ENCODE assay signal across 8 cellular contexts in the genomic region with DNA sequence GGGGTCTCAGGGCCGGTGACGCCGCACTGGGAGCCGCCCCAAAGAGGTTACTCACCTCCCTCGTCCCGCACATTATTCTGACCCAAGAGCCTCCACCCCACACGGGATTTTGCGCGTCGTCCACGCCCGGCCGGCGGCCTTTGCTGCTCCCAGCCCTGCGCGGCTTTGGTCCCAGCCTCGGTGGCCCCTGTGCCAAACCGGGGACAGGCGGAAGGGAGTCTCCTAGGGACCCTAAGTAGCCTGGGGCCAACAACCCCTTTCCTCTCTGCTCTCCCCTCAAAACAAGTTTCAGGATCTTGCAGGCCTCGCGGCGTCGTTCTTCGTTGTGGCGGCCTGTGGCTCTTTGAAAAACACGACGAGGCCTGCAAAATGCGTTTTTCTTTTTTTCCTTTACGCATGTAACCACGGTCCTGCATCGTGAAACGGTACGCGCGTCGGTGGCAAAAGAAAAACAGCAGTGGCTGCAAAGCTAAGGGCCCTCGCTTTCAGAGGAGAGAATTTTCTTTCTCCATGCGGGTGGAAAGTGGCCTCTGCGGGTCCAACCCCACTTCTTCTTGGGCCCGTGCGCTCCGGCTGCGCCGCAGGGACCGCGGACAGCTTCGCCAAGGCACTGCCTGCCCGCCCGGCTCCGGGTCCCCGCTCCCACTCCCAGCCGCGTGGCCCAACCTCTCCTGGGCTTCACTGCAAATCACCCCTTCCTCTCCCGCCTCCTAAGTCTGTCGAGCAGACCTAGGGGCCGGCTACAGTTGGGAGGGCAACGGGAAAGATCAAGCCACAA. TPM values are rescaled to one million over a fixed set of nuclear protein-coding genes. Genes with fewer than 3 reads are reported as not detected.
DNase-seq lines count a peak whose midpoint lies in the region; ATAC-seq and TF ChIP-seq lines count a peak whose summit lies in the region.

No MANE protein-coding gene starts in this region.

- H3K9me3 ChIP-seq in Loucy (ENCODE audit: insufficient read depth, low read depth, low read length), result no peaks in the 10 kb centered on the region
- no peaks in the 10 kb centered on the region for H3K9me3 ChIP-seq in ectodermal cell (ENCODE audit: control insufficient read depth, low read length)
- no peaks in the 10 kb centered on the region for H3K9me3 ChIP-seq in neutrophil

- H3K9me2 ChIP-seq in Loucy (replicated peaks; ENCODE audit: low read depth, low read length), result no peaks in the 10 kb centered on the region

- H3K4me3 ChIP-seq in GM08714 (ENCODE audit: low read length) (peak overlapping the region; percentile 23; the same call in 1 of the 2 replicates), Loucy (ENCODE audit: low read length, poor library complexity, severe bottlenecking) (peak overlapping the region; percentile 61), ectodermal cell (ENCODE audit: insufficient read depth, low read depth, low read length) (peak overlapping the region; percentile 27), neutrophil (ENCODE audit: low read depth in 1 of 2, low read length in 1 of 2) (peak overlapping the region; percentile 68 to 74)

- peak overlapping the region; percentile 65 for H3K4me2 ChIP-seq in Loucy (ENCODE audit: low read depth, low read length, poor library complexity, severe bottlenecking)

- H3K4me1 ChIP-seq in Loucy (ENCODE audit: insufficient read depth, low read length, poor library complexity, severe bottlenecking) (peaks cover 29% of the 10 kb centered on the region), ectodermal cell (ENCODE audit: control insufficient read depth, insufficient read depth, low read length) (peaks cover 36% of the 10 kb centered on the region), neutrophil (ENCODE audit: control insufficient read depth in 1 of 2, insufficient read depth in 1 of 2, low read depth in 1 of 2, low read length in 1 of 2) (peaks cover 35 to 37% of the 10 kb centered on the region in 2 experiments)

- H3K27ac ChIP-seq in ectodermal cell (ENCODE audit: insufficient read depth, low read depth, low read length, poor library complexity, severe bottlenecking) (no peak overlapping the region), neutrophil (peak overlapping the region; percentile 81)

- H3K79me2 ChIP-seq in Loucy (ENCODE audit: insufficient read depth, low read length), result peaks cover 74% of the 10 kb centered on the region

- H3K27me3 ChIP-seq in Loucy (ENCODE audit: insufficient read depth, low read length, poor library complexity, severe bottlenecking) (no peaks in the 10 kb centered on the region), ectodermal cell (ENCODE audit: control insufficient read depth, insufficient read depth, low read length, poor library complexity, severe bottlenecking) (peaks cover 98% of the 10 kb centered on the region), neutrophil (peaks cover 14% of the 10 kb centered on the region)

- H3F3A ChIP-seq in Loucy (ENCODE audit: low read depth), result no peaks in the 10 kb centered on the region

- H3K36me3 ChIP-seq in Loucy (ENCODE audit: insufficient read depth, low read length), result peaks cover 6% of the 10 kb centered on the region; the same call in 1 of the 2 replicates
- no peaks in the 10 kb centered on the region for H3K36me3 ChIP-seq in ectodermal cell (ENCODE audit: control insufficient read depth, insufficient read depth, low read length)
- H3K36me3 ChIP-seq in neutrophil, result no peaks in the 10 kb centered on the region

- no peak for ATAC-seq in HG03520 (IDR thresholded peaks at IDR 0.05; ENCODE audit: unreplicated experiment)
- ATAC-seq in GM21786 (IDR thresholded peaks at IDR 0.05; ENCODE audit: unreplicated experiment), result no peak

- DNase-seq in cortex of kidney (lab: John Stamatoyannopoulos, UW), result no peak
- DNase-seq in activated gamma-delta T cell treated with Interleukin-2 at 50 U/mL for 16 hours, result no peak

- TF ChIP-seq CTCF in Loucy (conservative IDR thresholded peaks at IDR 0.05; ENCODE audit: low read length), result no peak
- no peak for TF ChIP-seq CTCF in neutrophil (IDR thresholded peaks at IDR 0.05)

- H2AFZ ChIP-seq in Loucy (ENCODE audit: low read length), result 0 out of 2 replicates have a peak overlapping the region, but pooled peaks have one; percentile 52

- peak overlapping the region; percentile 53 for H3K9ac ChIP-seq in Loucy (ENCODE audit: low read depth, low read length, poor library complexity, severe bottlenecking)

- WGBS in ectodermal cell, 2 experiments, result 3% methylated on average over 57 of the region's 57 CpGs

- peaks cover 33% of the 10 kb centered on the region for H4K20me1 ChIP-seq in Loucy (ENCODE audit: insufficient read depth, low read length, poor library complexity, severe bottlenecking)

RNA-seq across cellular contexts. Expression of a gene that starts 0.8 kb away (rescaled TPM):
- 0.94 TPM for polyA plus RNA-seq in ectodermal cell (2013, experiment 1 of 4)
- polyA plus RNA-seq in ectodermal cell (2013, experiment 2 of 4), result 0.14 TPM
- polyA plus RNA-seq in ectodermal cell (2013, experiment 3 of 4), result 0.37 TPM
- polyA plus RNA-seq in ectodermal cell (2013, experiment 4 of 4), result 0.16 TPM
